1 cellular context compared by ENCODE assay signal in genomic region chr18:398866-399637, GRCh38.
TF ChIP-seq lines count a peak whose summit lies in the region.

No MANE protein-coding gene starts in this region.

TF ChIP-seq in GM23338, 12 proteins besides CTCF, POLR2A, EP300 and RAD21 (continued from another document):
- TF ChIP-seq REST (IDR thresholded peaks at IDR 0.05; ENCODE audit: unreplicated experiment) (no peak), ETS1 (IDR thresholded peaks at IDR 0.05) (no peak), NANOG (IDR thresholded peaks at IDR 0.05; ENCODE audit: borderline replicate concordance) (no peak), ZNF331 (CRISPR knock-in tag; IDR thresholded peaks at IDR 0.05; ENCODE audit: low read depth) (no peak), ZNF114 (CRISPR knock-in tag; IDR thresholded peaks at IDR 0.05) (no peak), EZH2phosphoT487 (IDR thresholded peaks at IDR 0.05; ENCODE audit: unreplicated experiment) (no peak), JUNB (IDR thresholded peaks at IDR 0.05; ENCODE audit: unreplicated experiment) (no peak), POLR2AphosphoS5 (IDR thresholded peaks at IDR 0.05; ENCODE audit: low read depth) (no peak)
